Comparison of ENCODE assay signal across 1 cellular context in the genomic region with DNA sequence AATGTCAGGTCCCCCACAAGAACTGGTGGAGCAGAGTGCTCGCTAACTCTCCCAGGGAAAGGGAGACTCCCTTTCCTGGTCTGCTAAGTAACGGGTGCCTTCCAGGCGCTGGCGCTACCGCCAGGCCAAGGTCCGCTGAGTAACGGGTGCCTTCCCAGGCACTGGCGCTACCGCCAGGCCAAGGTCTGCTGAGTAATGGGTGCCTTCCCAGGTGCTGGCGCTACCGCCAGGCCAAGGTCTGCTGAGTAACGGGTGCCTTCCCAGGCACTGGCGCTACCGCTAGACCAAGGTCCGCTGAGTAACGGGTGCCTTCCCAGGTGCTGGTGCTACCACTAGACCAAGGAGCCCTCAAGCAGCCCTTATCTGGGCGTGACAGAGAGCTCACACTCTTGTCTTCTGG.
A peak's percentile ranks its signal among the peaks of the same experiment; 100 is the strongest.
TF ChIP-seq lines count a peak whose summit lies in the region.

No MANE protein-coding gene starts in this region.

TF ChIP-seq in HepG2, 621 proteins besides CTCF, POLR2A, EP300 and RAD21:
- TF ChIP-seq, protein P1, sequence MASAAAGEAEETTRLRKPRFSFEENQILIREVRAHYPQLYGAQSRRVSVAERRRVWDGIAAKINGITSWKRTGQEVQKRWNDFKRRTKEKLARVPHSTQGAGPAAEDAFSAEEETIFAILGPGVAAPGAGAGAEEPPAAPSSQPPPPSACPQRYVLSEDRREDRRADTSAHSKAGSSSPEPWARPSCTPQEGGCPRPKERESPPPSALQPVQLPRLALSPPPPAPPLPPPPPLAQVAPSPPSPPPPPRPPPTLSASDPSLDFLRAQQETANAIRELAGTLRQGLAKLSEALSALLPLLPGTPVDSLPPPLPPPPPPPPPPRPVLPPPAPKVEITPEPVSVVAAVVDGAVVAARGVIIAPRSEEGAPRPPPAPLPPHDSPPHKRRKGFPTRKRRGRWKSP (CRISPR knock-in tag; IDR thresholded peaks at IDR 0.05), result peak; percentile 92
- TF ChIP-seq, protein P2, sequence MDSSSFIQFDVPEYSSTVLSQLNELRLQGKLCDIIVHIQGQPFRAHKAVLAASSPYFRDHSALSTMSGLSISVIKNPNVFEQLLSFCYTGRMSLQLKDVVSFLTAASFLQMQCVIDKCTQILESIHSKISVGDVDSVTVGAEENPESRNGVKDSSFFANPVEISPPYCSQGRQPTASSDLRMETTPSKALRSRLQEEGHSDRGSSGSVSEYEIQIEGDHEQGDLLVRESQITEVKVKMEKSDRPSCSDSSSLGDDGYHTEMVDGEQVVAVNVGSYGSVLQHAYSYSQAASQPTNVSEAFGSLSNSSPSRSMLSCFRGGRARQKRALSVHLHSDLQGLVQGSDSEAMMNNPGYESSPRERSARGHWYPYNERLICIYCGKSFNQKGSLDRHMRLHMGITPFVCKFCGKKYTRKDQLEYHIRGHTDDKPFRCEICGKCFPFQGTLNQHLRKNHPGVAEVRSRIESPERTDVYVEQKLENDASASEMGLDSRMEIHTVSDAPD (CRISPR knock-in tag; IDR thresholded peaks at IDR 0.05), result 0 out of 2 replicates have a peak, but pooled peaks have one; percentile 45
- TF ChIP-seq SAP130 (CRISPR knock-in tag; IDR thresholded peaks at IDR 0.05; ENCODE audit: low read depth) (0 out of 2 replicates have a peak, but pooled peaks have one; percentile 9), ZBTB38 (CRISPR knock-in tag; IDR thresholded peaks at IDR 0.05) (peak; percentile 62; the same call in 1 of the 2 replicates), HNF4A (CRISPR knock-in tag; IDR thresholded peaks at IDR 0.05) (peak; percentile 32; the same call in 1 of the 2 replicates), HNRNPL (IDR thresholded peaks at IDR 0.05; ENCODE audit: low read depth, low read length) (0 out of 2 replicates have a peak, but pooled peaks have one; percentile 46)
- TF ChIP-seq, protein P3, sequence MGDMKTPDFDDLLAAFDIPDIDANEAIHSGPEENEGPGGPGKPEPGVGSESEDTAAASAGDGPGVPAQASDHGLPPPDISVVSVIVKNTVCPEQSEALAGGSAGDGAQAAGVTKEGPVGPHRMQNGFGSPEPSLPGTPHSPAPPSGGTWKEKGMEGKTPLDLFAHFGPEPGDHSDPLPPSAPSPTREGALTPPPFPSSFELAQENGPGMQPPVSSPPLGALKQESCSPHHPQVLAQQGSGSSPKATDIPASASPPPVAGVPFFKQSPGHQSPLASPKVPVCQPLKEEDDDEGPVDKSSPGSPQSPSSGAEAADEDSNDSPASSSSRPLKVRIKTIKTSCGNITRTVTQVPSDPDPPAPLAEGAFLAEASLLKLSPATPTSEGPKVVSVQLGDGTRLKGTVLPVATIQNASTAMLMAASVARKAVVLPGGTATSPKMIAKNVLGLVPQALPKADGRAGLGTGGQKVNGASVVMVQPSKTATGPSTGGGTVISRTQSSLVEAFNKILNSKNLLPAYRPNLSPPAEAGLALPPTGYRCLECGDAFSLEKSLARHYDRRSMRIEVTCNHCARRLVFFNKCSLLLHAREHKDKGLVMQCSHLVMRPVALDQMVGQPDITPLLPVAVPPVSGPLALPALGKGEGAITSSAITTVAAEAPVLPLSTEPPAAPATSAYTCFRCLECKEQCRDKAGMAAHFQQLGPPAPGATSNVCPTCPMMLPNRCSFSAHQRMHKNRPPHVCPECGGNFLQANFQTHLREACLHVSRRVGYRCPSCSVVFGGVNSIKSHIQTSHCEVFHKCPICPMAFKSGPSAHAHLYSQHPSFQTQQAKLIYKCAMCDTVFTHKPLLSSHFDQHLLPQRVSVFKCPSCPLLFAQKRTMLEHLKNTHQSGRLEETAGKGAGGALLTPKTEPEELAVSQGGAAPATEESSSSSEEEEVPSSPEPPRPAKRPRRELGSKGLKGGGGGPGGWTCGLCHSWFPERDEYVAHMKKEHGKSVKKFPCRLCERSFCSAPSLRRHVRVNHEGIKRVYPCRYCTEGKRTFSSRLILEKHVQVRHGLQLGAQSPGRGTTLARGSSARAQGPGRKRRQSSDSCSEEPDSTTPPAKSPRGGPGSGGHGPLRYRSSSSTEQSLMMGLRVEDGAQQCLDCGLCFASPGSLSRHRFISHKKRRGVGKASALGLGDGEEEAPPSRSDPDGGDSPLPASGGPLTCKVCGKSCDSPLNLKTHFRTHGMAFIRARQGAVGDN (CRISPR knock-in tag; IDR thresholded peaks at IDR 0.05), result peak; percentile 65
- TF ChIP-seq, protein P4, sequence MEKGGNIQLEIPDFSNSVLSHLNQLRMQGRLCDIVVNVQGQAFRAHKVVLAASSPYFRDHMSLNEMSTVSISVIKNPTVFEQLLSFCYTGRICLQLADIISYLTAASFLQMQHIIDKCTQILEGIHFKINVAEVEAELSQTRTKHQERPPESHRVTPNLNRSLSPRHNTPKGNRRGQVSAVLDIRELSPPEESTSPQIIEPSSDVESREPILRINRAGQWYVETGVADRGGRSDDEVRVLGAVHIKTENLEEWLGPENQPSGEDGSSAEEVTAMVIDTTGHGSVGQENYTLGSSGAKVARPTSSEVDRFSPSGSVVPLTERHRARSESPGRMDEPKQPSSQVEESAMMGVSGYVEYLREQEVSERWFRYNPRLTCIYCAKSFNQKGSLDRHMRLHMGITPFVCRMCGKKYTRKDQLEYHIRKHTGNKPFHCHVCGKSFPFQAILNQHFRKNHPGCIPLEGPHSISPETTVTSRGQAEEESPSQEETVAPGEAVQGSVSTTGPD (CRISPR knock-in tag; IDR thresholded peaks at IDR 0.05), result peak; percentile 72; the same call in 1 of the 2 replicates
- TF ChIP-seq, protein P5, sequence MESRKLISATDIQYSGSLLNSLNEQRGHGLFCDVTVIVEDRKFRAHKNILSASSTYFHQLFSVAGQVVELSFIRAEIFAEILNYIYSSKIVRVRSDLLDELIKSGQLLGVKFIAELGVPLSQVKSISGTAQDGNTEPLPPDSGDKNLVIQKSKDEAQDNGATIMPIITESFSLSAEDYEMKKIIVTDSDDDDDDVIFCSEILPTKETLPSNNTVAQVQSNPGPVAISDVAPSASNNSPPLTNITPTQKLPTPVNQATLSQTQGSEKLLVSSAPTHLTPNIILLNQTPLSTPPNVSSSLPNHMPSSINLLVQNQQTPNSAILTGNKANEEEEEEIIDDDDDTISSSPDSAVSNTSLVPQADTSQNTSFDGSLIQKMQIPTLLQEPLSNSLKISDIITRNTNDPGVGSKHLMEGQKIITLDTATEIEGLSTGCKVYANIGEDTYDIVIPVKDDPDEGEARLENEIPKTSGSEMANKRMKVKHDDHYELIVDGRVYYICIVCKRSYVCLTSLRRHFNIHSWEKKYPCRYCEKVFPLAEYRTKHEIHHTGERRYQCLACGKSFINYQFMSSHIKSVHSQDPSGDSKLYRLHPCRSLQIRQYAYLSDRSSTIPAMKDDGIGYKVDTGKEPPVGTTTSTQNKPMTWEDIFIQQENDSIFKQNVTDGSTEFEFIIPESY (CRISPR knock-in tag; IDR thresholded peaks at IDR 0.05), result peak; percentile 92
